Comparison of ENCODE assay signal across 8 cellular contexts in genomic region chr12:388547-389137, GRCh38. TPM values are rescaled to one million over a fixed set of nuclear protein-coding genes. Genes with fewer than 3 reads are reported as not detected.
DNase-seq lines count a peak whose midpoint lies in the region; ATAC-seq lines count a peak whose summit lies in the region.

No MANE protein-coding gene starts in this region.

- POLR2A ChIA-PET in CD4-positive, alpha-beta memory T cell (lab: Charles Lee; ENCODE audit: partially characterized antibody) = interaction anchor here (0.6 to 3.5 kb wide), 20 partner anchors 8 to 1302 kb away, joined by 3 to 84 read pairs (median 4); partner anchors contain the start of genes ADIPOR2, CCDC77, RAD52 and WNK1
- POLR2A ChIA-PET in activated naive CD8-positive, alpha-beta T cell treated with anti-CD3 and anti-CD28 coated beads, Interleukin-2, amount 10 ng/mL, durations not matched to agents 7 days and 5 days (lab: Charles Lee) = interaction anchor here (0.6 to 3.2 kb wide), 6 partner anchors 12 to 602 kb away, joined by 3 to 44 read pairs (median 4); partner anchors contain the start of gene CCDC77

- no peaks in the 10 kb centered on the region for H3K27me3 ChIP-seq in CD4-positive, alpha-beta memory T cell (ENCODE audit: insufficient read depth, low read length)

- peaks cover 17 to 37% of the 10 kb centered on the region in 2 donors for H3K36me3 Mint-ChIP-seq in CD4-positive, alpha-beta memory T cell
- H3K36me3 Mint-ChIP-seq in activated naive CD8-positive, alpha-beta T cell treated with anti-CD3 and anti-CD28 coated beads, Interleukin-2, amount 10 ng/mL, durations not matched to agents 7 days and 5 days = peaks cover 17% of the 10 kb centered on the region

- peak overlapping the region; percentile 93 to 100 (median 98) for H3K4me3 Mint-ChIP-seq in CD4-positive, alpha-beta memory T cell
- peak overlapping the region; percentile 95 for H3K4me3 Mint-ChIP-seq in activated naive CD8-positive, alpha-beta T cell treated with anti-CD3 and anti-CD28 coated beads, Interleukin-2, amount 10 ng/mL, durations not matched to agents 7 days and 5 days

- DNase-seq in CD4-positive, alpha-beta memory T cell = peak; percentile 64 to 79 (median 70)
- DNase-seq in LHCN-M2 (ENCODE audit: low read depth) = peak; percentile 23
- DNase-seq in activated naive CD8-positive, alpha-beta T cell treated with anti-CD3 and anti-CD28 coated beads, Interleukin-2, amount 10 ng/mL, durations not matched to agents 7 days and 5 days = peak; percentile 68
- DNase-seq in smooth muscle cell of the brain vasculature (ENCODE audit: low read depth, low spot score) = peak; percentile 1
- DNase-seq in T1000 (lab: John Stamatoyannopoulos, UW) = no peak
- DNase-seq in NCI-H2196 (lab: John Stamatoyannopoulos, UW; ENCODE audit: unreplicated experiment) = no peak

- H3K4me3 ChIP-seq in CD4-positive, alpha-beta memory T cell (ENCODE audit: low read length in 2 of 2) = peak overlapping the region; percentile 87 to 94
- H3K4me3 ChIP-seq in iPS-11a (ENCODE audit: low read depth, low read length) = peak overlapping the region; percentile 95

- CTCF ChIA-PET in CD4-positive, alpha-beta memory T cell (lab: Charles Lee; ENCODE audit: partially characterized antibody) = interaction anchor here (1.6 kb wide), 1 partner anchor 12 kb away, joined by 10 read pairs; the partner anchor contains the start of gene CCDC77

- H3K27ac Mint-ChIP-seq in CD4-positive, alpha-beta memory T cell = peak overlapping the region; percentile 97 to 100 (median 100)
- peak overlapping the region; percentile 100 for H3K27ac Mint-ChIP-seq in activated naive CD8-positive, alpha-beta T cell treated with anti-CD3 and anti-CD28 coated beads, Interleukin-2, amount 10 ng/mL, durations not matched to agents 7 days and 5 days

- peak; percentile 12 for ATAC-seq in GM21576 (IDR thresholded peaks at IDR 0.05; ENCODE audit: unreplicated experiment)
- ATAC-seq in activated naive CD8-positive, alpha-beta T cell treated with anti-CD3 and anti-CD28 coated beads, Interleukin-2, amount 10 ng/mL, durations not matched to agents 7 days and 5 days (ENCODE audit: low read depth) = peak; percentile 52

- H3K27me3 Mint-ChIP-seq in CD4-positive, alpha-beta memory T cell = peaks cover 0 to 4% of the 10 kb centered on the region in 2 donors
- no peaks in the 10 kb centered on the region for H3K27me3 Mint-ChIP-seq in activated naive CD8-positive, alpha-beta T cell treated with anti-CD3 and anti-CD28 coated beads, Interleukin-2, amount 10 ng/mL, durations not matched to agents 7 days and 5 days

- H3K9me3 Mint-ChIP-seq in CD4-positive, alpha-beta memory T cell = peaks cover 0 to 4% (median 0%) of the 10 kb centered on the region in 8 donors
- no peaks in the 10 kb centered on the region for H3K9me3 Mint-ChIP-seq in activated naive CD8-positive, alpha-beta T cell treated with anti-CD3 and anti-CD28 coated beads, Interleukin-2, amount 10 ng/mL, durations not matched to agents 7 days and 5 days

- intact Hi-C loops in CD4-positive, alpha-beta memory T cell (cut with micrococcal nuclease) = no loop called here

- H3K9me3 ChIP-seq in CD4-positive, alpha-beta memory T cell (ENCODE audit: control insufficient read depth in 1 of 2, low read length in 2 of 2) = no peaks in the 10 kb centered on the region

- H3K4me1 ChIP-seq in CD4-positive, alpha-beta memory T cell (ENCODE audit: insufficient read depth, low read length) = peaks cover 51% of the 10 kb centered on the region

- peaks cover 11% of the 10 kb centered on the region for H3K36me3 ChIP-seq in CD4-positive, alpha-beta memory T cell (ENCODE audit: insufficient read depth, low read length)

- H3K4me1 Mint-ChIP-seq in CD4-positive, alpha-beta memory T cell = peaks cover 24 to 64% (median 41%) of the 10 kb centered on the region in 4 donors
- H3K4me1 Mint-ChIP-seq in activated naive CD8-positive, alpha-beta T cell treated with anti-CD3 and anti-CD28 coated beads, Interleukin-2, amount 10 ng/mL, durations not matched to agents 7 days and 5 days = peaks cover 33% of the 10 kb centered on the region

- peak overlapping the region; percentile 90 for H3K27ac ChIP-seq in CD4-positive, alpha-beta memory T cell (ENCODE audit: low read depth, low read length)

RNA-seq across cellular contexts. Expression of gene KDM5A, which starts 0.5 kb away (rescaled TPM):
- total RNA-seq in CD4-positive, alpha-beta memory T cell = 100 to 1,000 TPM; 126 to 134 TPM
- polyA plus RNA-seq in CD4-positive, alpha-beta memory T cell = 10 to 100 TPM; 40.7 to 69.8 TPM
- total RNA-seq in LHCN-M2 (2014; rRNA removed) = 32.4 and 40.2 TPM in 2 replicates
- polyA plus RNA-seq in LHCN-M2 (2012) = 12.4 TPM
- total RNA-seq in activated naive CD8-positive, alpha-beta T cell treated with anti-CD3 and anti-CD28 coated beads, Interleukin-2, amount 10 ng/mL, durations not matched to agents 7 days and 5 days = 100 to 1,000 TPM; 105 to 116 TPM

RNA-seq across cellular contexts. Expression of gene CCDC77, which starts 12.8 kb away (rescaled TPM):
- total RNA-seq in CD4-positive, alpha-beta memory T cell = 10 to 100 TPM in 1 of 2 experiments, 1 to 10 TPM in 1; 7.9 to 13.0 TPM
- polyA plus RNA-seq in CD4-positive, alpha-beta memory T cell = 1 to 10 TPM; 5.3 to 9.0 TPM
- 25.2 and 31.8 TPM in 2 replicates for total RNA-seq in LHCN-M2 (2014; rRNA removed)
- polyA plus RNA-seq in LHCN-M2 (2012) = 7.7 TPM
- 10 to 100 TPM; 14.6 to 15.9 TPM for total RNA-seq in activated naive CD8-positive, alpha-beta T cell treated with anti-CD3 and anti-CD28 coated beads, Interleukin-2, amount 10 ng/mL, durations not matched to agents 7 days and 5 days

Comparison
In these comparisons a context has a peak if more than half of its experiments do, and no peak if none do; other contexts are left out.
1. DNase-seq: peak in CD4-positive, alpha-beta memory T cell (5 of 5), LHCN-M2 (single experiment), activated naive CD8-positive, alpha-beta T cell treated with anti-CD3 and anti-CD28 coated beads, Interleukin-2, amount 10 ng/mL, durations not matched to agents 7 days and 5 days (single experiment) and smooth muscle cell of the brain vasculature (single experiment); none in T1000 (single experiment) and NCI-H2196 (single experiment).